24 cellular contexts compared by ENCODE assay signal in genomic region chr9:121901616-121902015, GRCh38.
DNase-seq lines count a peak whose midpoint lies in the region; ATAC-seq and TF ChIP-seq lines count a peak whose summit lies in the region.
"Had no signal": no experiment of that assay in that cellular context is flagged by ENCODE, and none has a peak within 500 bp of the region (broad histone marks: within the 10 kb centered on the region; RNA-seq: fewer than 3 reads in every experiment).

No MANE protein-coding gene starts in this region.

- H3K79me1 ChIP-seq in mesenchymal stem cell (replicated peaks; ENCODE audit: low read length, poor library complexity, severe bottlenecking), result no peaks in the 10 kb centered on the region

- no peak for ATAC-seq in mucosa of descending colon
- no peak for ATAC-seq in natural killer cell treated with Interleukin-12 subunit alpha and Interleukin-12 subunit beta and Interleukin-15 and Interleukin-18, amount 100 ng/mL, for 72 hours
- ATAC-seq: CD8-positive, alpha-beta T cell; PC-3 had no signal

- H2BK120ac ChIP-seq in mesenchymal stem cell (ENCODE audit: low read depth, low read length), result no peak overlapping the region

- H3K4me3 Mint-ChIP-seq in Calu3 (ENCODE audit: low read depth, unreplicated experiment), result no peak overlapping the region
- H3K4me3 Mint-ChIP-seq in natural killer cell treated with Interleukin-12 subunit alpha and Interleukin-12 subunit beta and Interleukin-15 and Interleukin-18, amount 100 ng/mL, for 72 hours, result no peak overlapping the region
- H3K4me3 Mint-ChIP-seq: CD8-positive, alpha-beta T cell had no signal

- no peak overlapping the region for H2BK12ac ChIP-seq in mesenchymal stem cell (ENCODE audit: low read length in 2 of 2)

- peaks cover 7% of the 10 kb centered on the region for H3K9me3 Mint-ChIP-seq in Calu3 (ENCODE audit: low read depth, unreplicated experiment)
- H3K9me3 Mint-ChIP-seq in natural killer cell treated with Interleukin-12 subunit alpha and Interleukin-12 subunit beta and Interleukin-15 and Interleukin-18, amount 100 ng/mL, for 72 hours, result peaks cover 4% of the 10 kb centered on the region

- H3K27me3 Mint-ChIP-seq in Calu3 (ENCODE audit: unreplicated experiment), result no peaks in the 10 kb centered on the region
- no peaks in the 10 kb centered on the region for H3K27me3 Mint-ChIP-seq in natural killer cell treated with Interleukin-12 subunit alpha and Interleukin-12 subunit beta and Interleukin-15 and Interleukin-18, amount 100 ng/mL, for 72 hours

- no TSS peak for BruUV-seq in Calu3 (replicated peaks; lab: Mats Ljungman, UMichigan)

- no peak overlapping the region for H3K4ac ChIP-seq in mesenchymal stem cell (ENCODE audit: low read depth in 1 of 2, low read length in 2 of 2)

- H3K23ac ChIP-seq in mesenchymal stem cell (ENCODE audit: low read length in 2 of 2), result no peak overlapping the region

- H3K27me3 ChIP-seq in mesenchymal stem cell (ENCODE audit: control insufficient read depth in 1 of 2, insufficient read depth in 1 of 2, low read length in 2 of 2), result peaks cover 0 to 3% of the 10 kb centered on the region in 2 experiments
- H3K27me3 ChIP-seq: BLaER1, SJCRH30 had no signal

- H2BK5ac ChIP-seq in mesenchymal stem cell (ENCODE audit: low read depth, low read length, poor library complexity, severe bottlenecking), result no peak overlapping the region

- H3K4me1 ChIP-seq in mesenchymal stem cell (ENCODE audit: control insufficient read depth, insufficient read depth, low read depth, low read length), result peaks cover 4% of the 10 kb centered on the region
- H3K4me1 ChIP-seq in mucosa of descending colon (ENCODE audit: low read depth), result no peaks in the 10 kb centered on the region
- H3K4me1 ChIP-seq: HAP-1 had no signal

- H2BK15ac ChIP-seq in mesenchymal stem cell (ENCODE audit: low read depth, poor library complexity, severe bottlenecking), result no peak overlapping the region

- H3K4me2 ChIP-seq in mesenchymal stem cell (ENCODE audit: low read length, poor library complexity, severe bottlenecking), result no peak overlapping the region
- H3K4me2 ChIP-seq: BLaER1 had no signal

- no peak overlapping the region for H4K8ac ChIP-seq in mesenchymal stem cell (ENCODE audit: low read length)

- peak overlapping the region; percentile 93 for H3K27ac Mint-ChIP-seq in Calu3 (ENCODE audit: unreplicated experiment)
- no peak overlapping the region for H3K27ac Mint-ChIP-seq in natural killer cell treated with Interleukin-12 subunit alpha and Interleukin-12 subunit beta and Interleukin-15 and Interleukin-18, amount 100 ng/mL, for 72 hours
- H3K27ac Mint-ChIP-seq: CD8-positive, alpha-beta T cell had no signal

- no peaks in the 10 kb centered on the region for H3K9me3 ChIP-seq in mesenchymal stem cell (ENCODE audit: control insufficient read depth, low read length)
- H3K9me3 ChIP-seq in mucosa of descending colon, result peaks cover 6% of the 10 kb centered on the region

- intact Hi-C loops in Calu3 (cut with micrococcal nuclease; ENCODE audit: unreplicated experiment) (loop anchor here (10.0 kb wide), 1 partner anchor 73 kb away; no protein-coding TSS in a partner anchor), mucosa of descending colon (cut with DNase I, micrococcal nuclease) (no loop called here)

- no peak overlapping the region for H3K27ac ChIP-seq in mesenchymal stem cell (ENCODE audit: low read length, poor library complexity, severe bottlenecking)
- H3K27ac ChIP-seq: BLaER1, RWPE1, SJCRH30 had no signal

- CTCF ChIA-PET in Calu3 (lab: Charles Lee), result interaction anchor here (0.6 to 1.1 kb wide), 2 partner anchors 23 to 105 kb away, joined by 4 read pairs; no protein-coding TSS in a partner anchor

- no peaks in the 10 kb centered on the region for H3K36me3 ChIP-seq in mesenchymal stem cell (ENCODE audit: control insufficient read depth in 1 of 2, insufficient read depth in 2 of 2, low read depth in 1 of 2, low read length in 2 of 2)
- H3K36me3 ChIP-seq in mucosa of descending colon (ENCODE audit: low read depth), result no peaks in the 10 kb centered on the region
- H3K36me3 ChIP-seq: BLaER1, HAP-1, SJCRH30 had no signal

- H3K18ac ChIP-seq in mesenchymal stem cell (ENCODE audit: low read depth in 1 of 2, low read length in 2 of 2), result no peak overlapping the region

- H3K4me1 Mint-ChIP-seq in Calu3 (ENCODE audit: low read depth, unreplicated experiment), result peaks cover 37% of the 10 kb centered on the region
- H3K4me1 Mint-ChIP-seq in natural killer cell treated with Interleukin-12 subunit alpha and Interleukin-12 subunit beta and Interleukin-15 and Interleukin-18, amount 100 ng/mL, for 72 hours (ENCODE audit: low read depth in 2 of 2), result no peaks in the 10 kb centered on the region

- peak overlapping the region; percentile 76 for H3K9ac ChIP-seq in mesenchymal stem cell (ENCODE audit: low read length)
- H3K9ac ChIP-seq: BLaER1 had no signal

- TF ChIP-seq CTCF in Calu3 (IDR thresholded peaks at IDR 0.05; ENCODE audit: unreplicated experiment) (no peak), choroid plexus epithelial cell (conservative IDR thresholded peaks at IDR 0.05; ENCODE audit: low read depth, low read length) (no peak), mucosa of descending colon (IDR thresholded peaks at IDR 0.05) (no peak), GM13977 (IDR thresholded peaks at IDR 0.05; ENCODE audit: extremely low read depth, insufficient read depth, missing control alignments) (no peak)

- H2AFZ ChIP-seq in mesenchymal stem cell (ENCODE audit: low read depth, low read length), result no peak overlapping the region

- no peak overlapping the region for H4K91ac ChIP-seq in mesenchymal stem cell (ENCODE audit: low read length)

- in situ Hi-C loops in GM13977 (cut with MboI; ENCODE audit: low pct_unique_long_range_greater_than_20kb, low sequenced_read_pairs, unreplicated experiment), result no loop called here

- 89% methylated on average over 3 of the region's 3 CpGs for WGBS in mesenchymal stem cell

- no peak overlapping the region for H3K4me3 ChIP-seq in Jurkat, Clone E6-1 (ENCODE audit: low read length)
- H3K4me3 ChIP-seq in choroid plexus epithelial cell (ENCODE audit: low read depth, low read length) (no peak overlapping the region), mesenchymal stem cell (ENCODE audit: insufficient read depth in 1 of 2, low read depth in 1 of 2, low read length in 2 of 2) (no peak overlapping the region), mucosa of descending colon (no peak overlapping the region)
- H3K4me3 ChIP-seq: BLaER1, HAP-1, SJCRH30 had no signal

- H3K36me3 Mint-ChIP-seq in Calu3 (ENCODE audit: insufficient read depth, unreplicated experiment), result no peaks in the 10 kb centered on the region
- H3K36me3 Mint-ChIP-seq in natural killer cell treated with Interleukin-12 subunit alpha and Interleukin-12 subunit beta and Interleukin-15 and Interleukin-18, amount 100 ng/mL, for 72 hours, result peaks cover 6% of the 10 kb centered on the region
- H3K36me3 Mint-ChIP-seq: CD8-positive, alpha-beta T cell had no signal

- H2AK5ac ChIP-seq in mesenchymal stem cell (ENCODE audit: low read length, severe bottlenecking), result no peak overlapping the region

- H3K14ac ChIP-seq in mesenchymal stem cell (ENCODE audit: low read length in 2 of 2), result no peak overlapping the region

- peak; percentile 11 for DNase-seq in Calu3
- DNase-seq in Jurkat, Clone E6-1 (ENCODE audit: low read depth, low spot score), result peak; percentile 49
- peak; percentile 61 for DNase-seq in choroid plexus epithelial cell (ENCODE audit: low read depth)
- DNase-seq in mesenchymal stem cell, result no peak
- no peak for DNase-seq in mucosa of descending colon
- no peak for DNase-seq in activated T-cell treated with anti-CD3 and anti-CD28 coated beads, Interleukin-2, amount 50 U/mL, for 48 hours
- no peak for DNase-seq in GM13977 (ENCODE audit: low spot score)
- DNase-seq in natural killer cell treated with Interleukin-12 subunit alpha and Interleukin-12 subunit beta and Interleukin-15 and Interleukin-18, amount 100 ng/mL, for 72 hours (ENCODE audit: low spot score), result no peak
- DNase-seq: CD8-positive, alpha-beta T cell; DMS79; GDM1; Karpas-422; MM.1S; NCI-H1105 treated with DMSO at 0.1 percent for 48 hours; NCI-H1694 treated with DMSO at 0.1 percent for 48 hours; NCI-H2107; NCI-H345; NCI-H69; NK-92 treated with Interleukin-12 subunit alpha and Interleukin-12 subunit beta, amount 100 ng/mL, for 24 hours; PC-3; SJCRH30 had no signal

Comparison
In these comparisons a context has a peak if more than half of its experiments do, and no peak if none do; other contexts are left out.
1. DNase-seq: peak in Calu3 (single experiment), Jurkat, Clone E6-1 (single experiment) and choroid plexus epithelial cell (single experiment); none in mesenchymal stem cell (single experiment), mucosa of descending colon (0 of 3), activated T-cell treated with anti-CD3 and anti-CD28 coated beads, Interleukin-2, amount 50 U/mL, for 48 hours (0 of 2), GM13977 (single experiment) and natural killer cell treated with Interleukin-12 subunit alpha and Interleukin-12 subunit beta and Interleukin-15 and Interleukin-18, amount 100 ng/mL, for 72 hours (single experiment).